ENCODE assay signal across 7 cellular contexts in the genomic region with DNA sequence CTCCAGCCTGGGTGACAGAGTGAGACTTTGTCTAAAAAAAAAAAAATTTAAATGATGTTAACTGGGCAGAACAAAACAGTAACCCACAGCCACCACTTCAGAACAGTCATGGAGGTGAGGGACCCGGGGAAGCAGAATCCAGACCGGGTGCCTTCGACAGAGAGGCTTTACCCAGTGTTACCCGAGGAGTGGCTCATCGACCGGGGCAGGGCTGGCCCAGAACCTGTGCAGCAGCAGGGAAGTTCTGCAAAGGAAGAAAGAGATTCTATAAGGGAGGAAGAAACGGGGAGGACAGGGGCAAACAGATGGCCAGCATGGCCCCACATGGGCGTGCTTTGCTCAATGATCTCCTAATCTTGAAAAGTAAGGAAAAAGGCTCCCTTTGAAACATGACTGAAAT.
"Had no signal": no experiment of that assay in that cellular context is flagged by ENCODE, and none has a peak within 500 bp of the region (broad histone marks: within the 10 kb centered on the region; RNA-seq: fewer than 3 reads in every experiment).

No MANE protein-coding gene starts in this region.

- H3K4me2 ChIP-seq: GM23338 had no signal

- ATAC-seq: GM23338 had no signal

- H3K4me1 Mint-ChIP-seq: GM23338, H9 had no signal

- FAIRE-seq: H1, H54, HTR-8/SVneo had no signal

- H3K4me3 ChIP-seq: GM23338 had no signal

- H3K4me3 Mint-ChIP-seq: GM23338 had no signal

- DNase-seq: H9, HCEC 1CT, IMR-90 had no signal

- H3K27ac Mint-ChIP-seq: GM23338 had no signal

- H2AFZ ChIP-seq: GM23338 had no signal
